1 cellular context compared by ENCODE assay signal in genomic region chr14:81096656-81097055, GRCh38.
TF ChIP-seq lines count a peak whose summit lies in the region.

No MANE protein-coding gene starts in this region.

TF ChIP-seq in HepG2, 621 proteins besides CTCF, POLR2A, EP300 and RAD21 (continued from another document):
- no peak for TF ChIP-seq TRAFD1 (CRISPR knock-in tag; IDR thresholded peaks at IDR 0.05; ENCODE audit: borderline replicate concordance)
- no peak for TF ChIP-seq ZNF687 (CRISPR knock-in tag; IDR thresholded peaks at IDR 0.05)
- no peak for TF ChIP-seq ZMYM3 (CRISPR knock-in tag; IDR thresholded peaks at IDR 0.05)
- no peak for TF ChIP-seq PLRG1 (conservative IDR thresholded peaks at IDR 0.05)
- TF ChIP-seq FOXC1 (CRISPR knock-in tag; IDR thresholded peaks at IDR 0.05; ENCODE audit: borderline replicate concordance), result no peak
- TF ChIP-seq ZNF782 (CRISPR knock-in tag; IDR thresholded peaks at IDR 0.05; ENCODE audit: borderline replicate concordance), result no peak
